Comparison of ENCODE assay signal across 9 cellular contexts in the genomic region with DNA sequence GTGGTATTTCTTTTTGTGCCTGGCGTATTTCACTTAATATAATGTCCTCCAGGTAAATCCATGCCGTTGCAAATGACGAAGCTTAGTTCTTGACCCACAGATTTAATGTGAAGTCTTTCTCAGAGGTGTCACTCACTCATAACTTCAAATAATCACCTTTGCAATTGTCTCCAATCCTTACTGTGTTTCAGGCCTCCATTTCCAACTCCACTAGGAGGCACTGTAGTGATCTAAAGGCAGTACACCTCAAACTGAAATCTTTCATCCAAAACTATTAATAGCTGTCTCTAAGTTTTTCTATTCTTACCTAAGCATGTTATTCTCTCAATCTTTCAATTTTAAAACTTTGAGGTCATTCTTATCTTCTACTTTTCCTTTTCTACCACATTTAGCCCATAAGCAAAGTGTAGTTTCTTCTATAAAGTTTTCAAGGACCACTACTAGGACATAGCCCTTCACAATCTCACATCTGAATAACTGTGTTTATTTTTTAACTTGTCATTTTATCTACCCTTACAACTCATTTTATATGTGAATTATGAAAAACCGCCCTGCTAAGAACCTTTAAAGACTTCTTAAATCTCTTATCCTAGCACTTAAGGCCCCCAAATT. TPM values are rescaled to one million over a fixed set of nuclear protein-coding genes. Genes with fewer than 3 reads are reported as not detected.
DNase-seq lines count a peak whose midpoint lies in the region; ATAC-seq, FAIRE-seq and TF ChIP-seq lines count a peak whose summit lies in the region.
"Had no signal": no experiment of that assay in that cellular context is flagged by ENCODE, and none has a peak within 500 bp of the region (broad histone marks: within the 10 kb centered on the region; RNA-seq: fewer than 3 reads in every experiment).

No MANE protein-coding gene starts in this region.

- H3K4me2 ChIP-seq in OCI-LY3 (ENCODE audit: low read length): no peak overlapping the region
- H3K4me2 ChIP-seq in H1 (ENCODE audit: insufficient read depth in 1 of 2, low read depth in 2 of 2, low read length in 2 of 2): no peak overlapping the region

- peak; percentile 42 to 56 for TF ChIP-seq RAD21 in H1 (IDR thresholded peaks at IDR 0.05 in 1 of 2, conservative IDR thresholded peaks at IDR 0.05 in 1 of 2; ENCODE audit: low read depth in 2 of 2, low read length in 2 of 2)

- no peak overlapping the region for H3K23ac ChIP-seq in H1 (ENCODE audit: insufficient read length)

- intact Hi-C loops in prostate gland (cut with DNase I): no loop called here

- peak; percentile 77 for TF ChIP-seq CTCF in OCI-LY3 (IDR thresholded peaks at IDR 0.05; ENCODE audit: low read depth, low read length)
- TF ChIP-seq CTCF in H1 (IDR thresholded peaks at IDR 0.05; ENCODE audit: control extremely low read depth in 1 of 3, insufficient read depth in 1 of 3, low read depth in 1 of 3, low read length in 3 of 3): peak in 2 of 3 experiments; percentile 39 to 61; a peak in 2 of 4 replicates
- TF ChIP-seq CTCF in prostate gland (IDR thresholded peaks at IDR 0.05): peak in 2 of 4 experiments; percentile 34 to 49

- no peak overlapping the region for H2BK5ac ChIP-seq in H1 (ENCODE audit: low read depth, low read length)

- H3K79me1 ChIP-seq in H1 (ENCODE audit: low read depth, low read length): no peaks in the 10 kb centered on the region

- H3K36me3 ChIP-seq in OCI-LY3 (replicated peaks; ENCODE audit: low read depth, low read length) (no peaks in the 10 kb centered on the region), H1 (ENCODE audit: control insufficient read depth in 2 of 4, insufficient read depth in 4 of 4, low read length in 3 of 4) (no peaks in the 10 kb centered on the region), prostate gland (no peaks in the 10 kb centered on the region)

- no peak overlapping the region for H2BK20ac ChIP-seq in H1 (ENCODE audit: low read length)

- H3K79me2 ChIP-seq in OCI-LY3 (ENCODE audit: low read length) (no peaks in the 10 kb centered on the region), H1 (ENCODE audit: control insufficient read depth in 1 of 2, insufficient read depth in 2 of 2, low read length in 2 of 2) (no peaks in the 10 kb centered on the region)

- no peaks in the 10 kb centered on the region for H3K23me2 ChIP-seq in H1 (ENCODE audit: low read depth, low read length)

- H4K20me1 ChIP-seq in OCI-LY3 (ENCODE audit: insufficient read depth, low read length) (no peaks in the 10 kb centered on the region), H1 (replicated peaks in 1 of 2; ENCODE audit: control insufficient read depth in 1 of 2, insufficient read depth in 2 of 2, low read length in 2 of 2) (no peaks in the 10 kb centered on the region)

- no peak overlapping the region for H4K91ac ChIP-seq in H1 (replicated peaks; ENCODE audit: insufficient read length, low read length)

- H3K18ac ChIP-seq in H1 (ENCODE audit: extremely low read depth, low read length): no peak overlapping the region

- H3K9me3 ChIP-seq in OCI-LY3 (ENCODE audit: insufficient read depth, low read length) (no peaks in the 10 kb centered on the region), H1 (ENCODE audit: insufficient read depth in 2 of 2, low read depth in 1 of 2, low read length in 1 of 2) (no peaks in the 10 kb centered on the region), prostate gland (no peaks in the 10 kb centered on the region)

- no peak for ATAC-seq in HG02759 (IDR thresholded peaks at IDR 0.05; ENCODE audit: unreplicated experiment)
- no peak for ATAC-seq in HG03439 (IDR thresholded peaks at IDR 0.05; ENCODE audit: unreplicated experiment)

- no peak overlapping the region for H4K5ac ChIP-seq in H1 (ENCODE audit: insufficient read length, low read depth, low read length)

- no peak overlapping the region for H2AK5ac ChIP-seq in H1 (ENCODE audit: low read depth, low read length)

- H3K27me3 ChIP-seq in OCI-LY3 (ENCODE audit: low read depth, low read length): peaks cover 7% of the 10 kb centered on the region; the same call in 1 of the 2 replicates
- peaks cover 0 to 5% (median 1%) of the 10 kb centered on the region in 4 experiments; a peak in 4 of 7 replicates for H3K27me3 ChIP-seq in H1 (replicated peaks in 1 of 4; ENCODE audit: control insufficient read depth in 3 of 4, extremely low read depth in 1 of 4, insufficient read depth in 3 of 4, low read length in 3 of 4)
- no peaks in the 10 kb centered on the region for H3K27me3 ChIP-seq in prostate gland (replicated peaks; ENCODE audit: insufficient read depth)

- no peak overlapping the region for H3K27ac ChIP-seq in OCI-LY3 (ENCODE audit: low read length)
- H3K27ac ChIP-seq in H1 (ENCODE audit: low read depth, low read length): no peak overlapping the region
- H3K27ac ChIP-seq in prostate gland: no peak overlapping the region

- no peak overlapping the region for H2BK120ac ChIP-seq in H1 (replicated peaks; ENCODE audit: low read depth, low read length)

- H2BK15ac ChIP-seq in H1 (ENCODE audit: low read length): no peak overlapping the region

- H2AFZ ChIP-seq in OCI-LY3 (ENCODE audit: low read depth, low read length) (no peak overlapping the region), H1 (ENCODE audit: low read length) (no peak overlapping the region)

- DNase-seq in GDM1 (lab: John Stamatoyannopoulos, UW) (peak; percentile 6), H1 (ENCODE audit: low read depth in 1 of 2, low spot score in 2 of 2) (no peak), prostate gland (ENCODE audit: low spot score) (peak; percentile 9), NCI-H345 (lab: John Stamatoyannopoulos, UW) (no peak)
- DNase-seq: stimulated activated naive B cell treated with anti-CD40 and anti-IgM and Interleukin-4, amounts not matched to agents 10 μg/mL and 1 μg/mL and 100 μg/mL, for 72 hours had no signal

- H3K4me1 ChIP-seq in OCI-LY3 (ENCODE audit: low read length): no peaks in the 10 kb centered on the region
- peaks cover 0 to under 1% (median under 1%) of the 10 kb centered on the region in 4 experiments; a peak in 2 of 7 replicates for H3K4me1 ChIP-seq in H1 (replicated peaks in 1 of 4; ENCODE audit: control insufficient read depth in 3 of 4, insufficient read depth in 4 of 4, low read length in 3 of 4)
- no peaks in the 10 kb centered on the region for H3K4me1 ChIP-seq in prostate gland (replicated peaks)

- TF ChIP-seq POLR2A in H1 (IDR thresholded peaks at IDR 0.05; ENCODE audit: control extremely low read depth in 1 of 2, low read depth in 2 of 2, low read length in 2 of 2): no peak
- TF ChIP-seq POLR2A in prostate gland (IDR thresholded peaks at IDR 0.05): no peak

- POLR2A ChIA-PET in H1 (lab: Charles Lee; ENCODE audit: partially characterized antibody): interaction anchor here (1.2 kb wide), 1 partner anchor 60 kb away, joined by 3 read pairs; no protein-coding TSS in a partner anchor

- WGBS in H1 (ENCODE audit: extremely low coverage in 1 of 2, insufficient coverage in 1 of 2, insufficient read length in 1 of 2, insufficient replicate concordance in 2 of 2, low coverage in 1 of 2, low lambda C conversion rate in 2 of 2, missing lambda C conversion rate in 1 of 2), 2 experiments: 54% methylated on average over 4 of the region's 4 CpGs; no CpG with 5 or more reads in 1 of the 2 experiments
- WGBS in prostate gland: 77% methylated on average over 4 of the region's 4 CpGs

- no peak overlapping the region for H3K56ac ChIP-seq in H1 (replicated peaks; ENCODE audit: insufficient read length, low read depth, low read length)

- H3K4me3 ChIP-seq in OCI-LY3 (ENCODE audit: low read length): no peak overlapping the region
- no peak overlapping the region for H3K4me3 ChIP-seq in H1 (ENCODE audit: extremely low read depth in 1 of 4, insufficient read depth in 2 of 4, low read depth in 3 of 4, low read length in 4 of 4)
- no peak overlapping the region for H3K4me3 ChIP-seq in prostate gland

- TF ChIP-seq EP300 in H1 (IDR thresholded peaks at IDR 0.05; ENCODE audit: borderline replicate concordance in 1 of 2, low read depth in 2 of 2, low read length in 2 of 2): no peak

- no peak overlapping the region for H4K8ac ChIP-seq in H1 (ENCODE audit: extremely low read depth, insufficient read depth, low read length)

- no peak overlapping the region for H2BK12ac ChIP-seq in H1 (ENCODE audit: low read depth, low read length)

- FAIRE-seq in A204.1 (lab: Jason Lieb, UNC): peak; percentile 14
- no peak for FAIRE-seq in H1 (lab: Jason Lieb, UNC)

- no peak overlapping the region for H3K9ac ChIP-seq in OCI-LY3 (ENCODE audit: low read length)
- no peak overlapping the region for H3K9ac ChIP-seq in H1 (replicated peaks in 1 of 4; ENCODE audit: extremely low read depth in 1 of 4, low read depth in 3 of 4, low read length in 3 of 4)

- H3K4ac ChIP-seq in H1 (replicated peaks; ENCODE audit: insufficient read length, low read depth, low read length): no peak overlapping the region

- CTCF ChIA-PET in H1 (lab: Charles Lee; ENCODE audit: partially characterized antibody): interaction anchor here (0.5 to 5.8 kb wide), 24 partner anchors 9 to 636 kb away, joined by 3 to 43 read pairs (median 3); no protein-coding TSS in a partner anchor

- no peak overlapping the region for H3K14ac ChIP-seq in H1 (ENCODE audit: insufficient read length)

TF ChIP-seq in H1, 55 proteins besides CTCF, POLR2A, EP300 and RAD21 (continues in another document):
- TF ChIP-seq CBX5 (IDR thresholded peaks at IDR 0.05; ENCODE audit: low read depth, low read length) (no peak), SAP30 (IDR thresholded peaks at IDR 0.05; ENCODE audit: insufficient read depth, insufficient replicate concordance, low read length) (no peak), JUND (IDR thresholded peaks at IDR 0.05; ENCODE audit: low read length) (no peak)

RNA-seq across cellular contexts. Expression of gene FBXO34, which starts 25.5 kb away (rescaled TPM):
- total RNA-seq in H1 (2021; fragmentation: NEBNext Ultra II Directional; extraction: Animal tissue kit (Norgen Biotek cat#: 25700)): 14.4 and 14.8 TPM in 2 replicates
- 5.1 and 7.0 TPM in 2 replicates for polyA plus RNA-seq in H1 (2011; rRNA removed)
- polyA plus RNA-seq in H1 (2011; cell fraction: cytosol; rRNA removed): 7.8 TPM
- polyA plus RNA-seq in H1 (2011; cell fraction: nucleus; rRNA removed): 15.8 TPM
- polyA plus RNA-seq in H1 (2012, experiment 1 of 2): 11.1 to 13.3 TPM (median 11.4 TPM) in 4 replicates
- 1.0 TPM for polyA plus RNA-seq in H1 (2012, experiment 2 of 2)
- polyA plus RNA-seq in H1 (2013, experiment 1 of 2): 10.0 TPM
- polyA plus RNA-seq in H1 (2013, experiment 2 of 2): 10.2 TPM
- 16.6 and 20.9 TPM in 2 replicates for polyA minus RNA-seq in H1 (2011; rRNA and poly(A)+ RNA removed)
- polyA minus RNA-seq in H1 (2011; cell fraction: cytosol; rRNA and poly(A)+ RNA removed): 6.6 TPM
- polyA minus RNA-seq in H1 (2011; cell fraction: nucleus; rRNA and poly(A)+ RNA removed): 15.3 TPM
- total RNA-seq in prostate gland: 10 to 100 TPM; 37.8 to 73.3 TPM

RNA-seq across cellular contexts. Expression of gene DLGAP5, which starts 54.4 kb away (rescaled TPM):
- 150 and 155 TPM in 2 replicates for total RNA-seq in H1 (2021; fragmentation: NEBNext Ultra II Directional; extraction: Animal tissue kit (Norgen Biotek cat#: 25700))
- 9.1 and 16.9 TPM in 2 replicates for polyA plus RNA-seq in H1 (2011; rRNA removed)
- polyA plus RNA-seq in H1 (2011; cell fraction: cytosol; rRNA removed): 39.0 TPM
- 16.9 TPM for polyA plus RNA-seq in H1 (2011; cell fraction: nucleus; rRNA removed)
- polyA plus RNA-seq in H1 (2012, experiment 1 of 2): 43.1 to 83.1 TPM (median 51.0 TPM) in 4 replicates
- 4.7 TPM for polyA plus RNA-seq in H1 (2012, experiment 2 of 2)
- polyA plus RNA-seq in H1 (2013, experiment 1 of 2): 99.1 TPM
- 95.2 TPM for polyA plus RNA-seq in H1 (2013, experiment 2 of 2)
- polyA minus RNA-seq in H1 (2011; rRNA and poly(A)+ RNA removed): 23.1 and 33.5 TPM in 2 replicates
- 33.6 TPM for polyA minus RNA-seq in H1 (2011; cell fraction: cytosol; rRNA and poly(A)+ RNA removed)
- polyA minus RNA-seq in H1 (2011; cell fraction: nucleus; rRNA and poly(A)+ RNA removed): 66.7 TPM
- total RNA-seq in prostate gland: 1 to 10 TPM in 1 of 2 donors, under 1 TPM in 1; 0.73 to 4.4 TPM

Comparison
In these comparisons a context has a peak if more than half of its experiments do, and no peak if none do; other contexts are left out.
1. DNase-seq: peak in GDM1 (single experiment) and prostate gland (single experiment); none in H1 (0 of 2) and NCI-H345 (single experiment).
2. RNA of gene DLGAP5, which starts 54.4 kb away (total RNA-seq): 150 to 155 TPM in H1; 0.73 to 4.4 TPM in prostate gland; every median in the first group is over 10 times any median in the second.